In the genomic region with DNA sequence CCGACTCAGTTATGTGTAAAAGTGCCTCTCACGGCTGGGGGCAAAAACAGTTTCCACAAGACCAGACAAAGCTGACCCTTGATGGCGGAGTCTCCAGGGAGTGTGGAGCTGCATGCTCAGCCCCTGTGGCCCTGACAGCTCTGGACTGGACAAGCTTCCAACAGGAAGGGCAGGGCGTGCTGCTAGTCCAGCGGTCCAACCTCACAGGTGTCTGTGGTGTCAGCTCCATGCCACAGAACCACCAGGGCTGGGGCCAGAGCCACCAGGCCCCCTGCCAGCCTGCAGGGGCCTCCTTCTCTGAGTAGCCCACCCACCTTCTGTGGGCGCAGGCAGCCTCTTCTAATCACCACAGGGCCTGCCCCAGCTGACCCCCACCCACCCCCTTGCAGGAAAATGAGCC, we compare ENCODE assay signal across 24 cellular contexts.
DNase-seq lines count a peak whose midpoint lies in the region; ATAC-seq, FAIRE-seq and TF ChIP-seq lines count a peak whose summit lies in the region.
"Had no signal": no experiment of that assay in that cellular context is flagged by ENCODE, and none has a peak within 500 bp of the region (broad histone marks: within the 10 kb centered on the region; RNA-seq: fewer than 3 reads in every experiment).

No MANE protein-coding gene starts in this region.

- no peak for DNase-seq in GM12891 (ENCODE audit: insufficient read length, low spot score)
- no peak for DNase-seq in neuronal stem cell (ENCODE audit: low spot score)
- DNase-seq in mammary epithelial cell: no peak
- no peak for DNase-seq in MCF 10A (ENCODE audit: unreplicated experiment)
- no peak for DNase-seq in NCI-H2196 (lab: John Stamatoyannopoulos, UW; ENCODE audit: unreplicated experiment)
- DNase-seq: CD4-positive, CD25-positive, alpha-beta regulatory T cell; DMS153; GOT3; HCEC 1CT; Karpas-422; NCI-H1092 treated with DMSO at 0.1 percent for 48 hours; NCI-H1436 treated with DMSO at 0.1 percent for 48 hours; NCI-H187 treated with DMSO at 0.1 percent for 48 hours; NCI-H2107; NCI-H526; NCI-H82; NK-92 treated with Interleukin-12 subunit alpha and Interleukin-12 subunit beta, amount 100 ng/mL, for 24 hours; PC-9; SIG-M5 had no signal

- FAIRE-seq in GM12891 (lab: Jason Lieb, UNC): peak; percentile 38
- FAIRE-seq: HepG2 had no signal

- H3K4me3 ChIP-seq in OCI-LY3 (ENCODE audit: low read length) (peak overlapping the region; percentile 55), neuronal stem cell (ENCODE audit: low read length in 2 of 2) (no peak overlapping the region), mammary epithelial cell (replicated peaks in 1 of 3; ENCODE audit: insufficient read depth in 1 of 3, low read depth in 2 of 3, low read length in 3 of 3) (no peak overlapping the region)
- H3K4me3 ChIP-seq: PC-9, SK-N-MC had no signal

- H3K9me3 Mint-ChIP-seq in dendritic cell treated with granulocyte-macrophage colony-stimulating factor and Interleukin-4, amounts not matched to agents 40 ng/mL and 50 ng/mL, for 4 days: no peaks in the 10 kb centered on the region
- H3K9me3 Mint-ChIP-seq in MCF 10A (ENCODE audit: unreplicated experiment): no peaks in the 10 kb centered on the region
- H3K9me3 Mint-ChIP-seq: CD4-positive, CD25-positive, alpha-beta regulatory T cell had no signal

- no peak overlapping the region for H3K9ac ChIP-seq in OCI-LY3 (ENCODE audit: low read length)
- H3K9ac ChIP-seq in neuronal stem cell (ENCODE audit: low read depth, low read length, poor library complexity): no peak overlapping the region
- H3K9ac ChIP-seq in mammary epithelial cell (ENCODE audit: insufficient read depth, low read length): no peak overlapping the region

- H3K27me3 Mint-ChIP-seq in dendritic cell treated with granulocyte-macrophage colony-stimulating factor and Interleukin-4, amounts not matched to agents 40 ng/mL and 50 ng/mL, for 4 days: no peaks in the 10 kb centered on the region
- no peaks in the 10 kb centered on the region for H3K27me3 Mint-ChIP-seq in MCF 10A (ENCODE audit: insufficient read depth, unreplicated experiment)
- H3K27me3 Mint-ChIP-seq: CD4-positive, CD25-positive, alpha-beta regulatory T cell had no signal

- H3K27ac ChIP-seq in OCI-LY3 (ENCODE audit: low read length) (peak overlapping the region; percentile 67), neuronal stem cell (replicated peaks; ENCODE audit: low read length) (no peak overlapping the region), mammary epithelial cell (ENCODE audit: insufficient read depth, low read depth, low read length) (no peak overlapping the region)
- H3K27ac ChIP-seq: PC-9, SK-N-MC had no signal

- in situ Hi-C loops in mammary epithelial cell (cut with MboI; ENCODE audit: low sequenced_read_pairs in 2 of 2): no loop called here

- no CpG with 5 or more reads among the region's 6 CpGs for WGBS in neuronal stem cell (ENCODE audit: extremely low coverage in 2 of 2, insufficient read length in 2 of 2, insufficient replicate concordance in 1 of 2), 2 donors
- WGBS in mammary epithelial cell (ENCODE audit: low coverage, missing lambda C conversion rate): 81% methylated on average over 3 of the region's 6 CpGs

- CTCF ChIA-PET in mammary epithelial cell (lab: Charles Lee; ENCODE audit: low non-redundant PET) (no interaction called here), MCF 10A (lab: Yijun Ruan, JAX) (interaction anchor here (0.5 to 0.6 kb wide), 2 partner anchors 332 to 553 kb away, joined by 3 to 5 read pairs; no protein-coding TSS in a partner anchor)

- H4K20me1 ChIP-seq in OCI-LY3 (ENCODE audit: insufficient read depth, low read length) (peaks cover 32% of the 10 kb centered on the region), mammary epithelial cell (ENCODE audit: insufficient read depth, low read length) (no peaks in the 10 kb centered on the region)

- H3K36me3 ChIP-seq in OCI-LY3 (replicated peaks; ENCODE audit: low read depth, low read length) (peaks cover 5% of the 10 kb centered on the region), neuronal stem cell (replicated peaks in 1 of 2; ENCODE audit: control insufficient read depth in 2 of 2, insufficient read depth in 2 of 2, low read length in 2 of 2) (peaks cover 0 to 1% of the 10 kb centered on the region in 2 donors), mammary epithelial cell (ENCODE audit: insufficient read depth, low read length) (no peaks in the 10 kb centered on the region)

- peak overlapping the region; percentile 5 for H3K27ac Mint-ChIP-seq in dendritic cell treated with granulocyte-macrophage colony-stimulating factor and Interleukin-4, amounts not matched to agents 40 ng/mL and 50 ng/mL, for 4 days
- H3K27ac Mint-ChIP-seq in MCF 10A (ENCODE audit: low read depth, unreplicated experiment): no peak overlapping the region

- no peak for ATAC-seq in HG03457 (IDR thresholded peaks at IDR 0.05; ENCODE audit: unreplicated experiment)
- ATAC-seq: HepG2 had no signal

- no peak overlapping the region for H3K18ac ChIP-seq in neuronal stem cell (ENCODE audit: low read length)

- POLR2A ChIA-PET in MCF 10A (lab: Yijun Ruan, JAX): no interaction called here

- no peak for TF ChIP-seq CTCF in OCI-LY3 (IDR thresholded peaks at IDR 0.05; ENCODE audit: low read depth, low read length)
- TF ChIP-seq CTCF in mammary epithelial cell (conservative IDR thresholded peaks at IDR 0.05 in 1 of 2, IDR thresholded peaks at IDR 0.05 in 1 of 2; ENCODE audit: extremely low read depth in 1 of 2, insufficient read depth in 1 of 2, low read depth in 1 of 2, low read length in 2 of 2): no peak
- no peak for TF ChIP-seq CTCF in MCF 10A (IDR thresholded peaks at IDR 0.05; ENCODE audit: unreplicated experiment)

- H2BK15ac ChIP-seq in neuronal stem cell (ENCODE audit: low read length): no peak overlapping the region

- H3K4ac ChIP-seq in neuronal stem cell (ENCODE audit: low read length): no peak overlapping the region

- peaks cover 10% of the 10 kb centered on the region for H3K79me1 ChIP-seq in neuronal stem cell (ENCODE audit: low read depth, low read length)

- H3K9me3 ChIP-seq in OCI-LY3 (ENCODE audit: insufficient read depth, low read length) (no peaks in the 10 kb centered on the region), neuronal stem cell (replicated peaks in 1 of 2; ENCODE audit: control insufficient read depth in 2 of 2, insufficient read depth in 1 of 2, low read depth in 1 of 2, low read length in 2 of 2) (no peaks in the 10 kb centered on the region), mammary epithelial cell (replicated peaks; ENCODE audit: insufficient read depth, low read length) (no peaks in the 10 kb centered on the region)

- H2BK5ac ChIP-seq in neuronal stem cell (ENCODE audit: low read length): no peak overlapping the region

- intact Hi-C loops in dendritic cell treated with granulocyte-macrophage colony-stimulating factor and Interleukin-4, amounts not matched to agents 40 ng/mL and 50 ng/mL, for 4 days (cut with micrococcal nuclease): loop anchor here (10.0 kb wide), 1 partner anchor 56 kb away; no protein-coding TSS in a partner anchor
- intact Hi-C loops in mammary epithelial cell (cut with micrococcal nuclease) (no loop called here), MCF 10A (cut with micrococcal nuclease) (no loop called here)

- H3K4me2 ChIP-seq in OCI-LY3 (ENCODE audit: low read length) (peak overlapping the region; percentile 86), neuronal stem cell (ENCODE audit: insufficient read depth, low read length, poor library complexity, severe bottlenecking) (no peak overlapping the region), mammary epithelial cell (ENCODE audit: insufficient read depth, low read depth, low read length) (no peak overlapping the region)
- H3K4me2 ChIP-seq: PC-9 had no signal

- TF ChIP-seq POLR2A in GM12891 (IDR thresholded peaks at IDR 0.05; ENCODE audit: low read depth, low read length): no peak

- peaks cover 46% of the 10 kb centered on the region for H3K4me1 Mint-ChIP-seq in dendritic cell treated with granulocyte-macrophage colony-stimulating factor and Interleukin-4, amounts not matched to agents 40 ng/mL and 50 ng/mL, for 4 days (ENCODE audit: low read depth)
- H3K4me1 Mint-ChIP-seq in MCF 10A (ENCODE audit: insufficient read depth, unreplicated experiment): peaks cover 14% of the 10 kb centered on the region

- H3K79me2 ChIP-seq in OCI-LY3 (ENCODE audit: low read length): peaks cover 28% of the 10 kb centered on the region
- peaks cover 9% of the 10 kb centered on the region for H3K79me2 ChIP-seq in mammary epithelial cell (ENCODE audit: insufficient read depth, low read length)

- H3K4me3 Mint-ChIP-seq in dendritic cell treated with granulocyte-macrophage colony-stimulating factor and Interleukin-4, amounts not matched to agents 40 ng/mL and 50 ng/mL, for 4 days: no peak overlapping the region
- no peak overlapping the region for H3K4me3 Mint-ChIP-seq in MCF 10A (ENCODE audit: unreplicated experiment)
- H3K4me3 Mint-ChIP-seq: CD4-positive, CD25-positive, alpha-beta regulatory T cell had no signal

- no peak overlapping the region for H2AK5ac ChIP-seq in neuronal stem cell (ENCODE audit: low read depth, low read length)

- H3K36me3 Mint-ChIP-seq in dendritic cell treated with granulocyte-macrophage colony-stimulating factor and Interleukin-4, amounts not matched to agents 40 ng/mL and 50 ng/mL, for 4 days (ENCODE audit: low read depth): peaks cover 89% of the 10 kb centered on the region
- H3K36me3 Mint-ChIP-seq in MCF 10A (ENCODE audit: insufficient read depth, unreplicated experiment): peaks cover 24% of the 10 kb centered on the region

- H3K14ac ChIP-seq in neuronal stem cell (ENCODE audit: low read length): no peak overlapping the region

- H2BK12ac ChIP-seq in neuronal stem cell (ENCODE audit: low read length): no peak overlapping the region

- H3K23ac ChIP-seq in neuronal stem cell (ENCODE audit: low read depth, low read length, poor library complexity): peak overlapping the region; percentile 16

- H3K27me3 ChIP-seq in OCI-LY3 (ENCODE audit: low read depth, low read length) (no peaks in the 10 kb centered on the region), neuronal stem cell (ENCODE audit: control insufficient read depth in 3 of 3, insufficient read depth in 3 of 3, low read depth in 1 of 3, low read length in 3 of 3) (no peaks in the 10 kb centered on the region), mammary epithelial cell (ENCODE audit: insufficient read depth, low read length) (no peaks in the 10 kb centered on the region)

- H4K91ac ChIP-seq in neuronal stem cell (ENCODE audit: low read depth, low read length, poor library complexity): no peak overlapping the region

- H3K4me1 ChIP-seq in OCI-LY3 (ENCODE audit: low read length) (peaks cover 23% of the 10 kb centered on the region), neuronal stem cell (ENCODE audit: control insufficient read depth in 2 of 2, insufficient read depth in 1 of 2, low read depth in 1 of 2, low read length in 2 of 2) (peaks cover 0 to 2% of the 10 kb centered on the region in 2 donors), mammary epithelial cell (ENCODE audit: insufficient read depth, low read length) (no peaks in the 10 kb centered on the region)

- dilution Hi-C loops in mammary epithelial cell (cut with HindIII; ENCODE audit: low sequenced_read_pairs): no loop called here

- no peak overlapping the region for H4K8ac ChIP-seq in neuronal stem cell (ENCODE audit: low read depth, low read length)

- BruUV-seq in mammary epithelial cell (replicated peaks; lab: Mats Ljungman, UMichigan) (no TSS peak), MCF 10A (replicated peaks; lab: Mats Ljungman, UMichigan) (no TSS peak)

- no peak overlapping the region for H2BK120ac ChIP-seq in neuronal stem cell (ENCODE audit: low read depth, low read length)

- no peak overlapping the region for H2AFZ ChIP-seq in OCI-LY3 (ENCODE audit: low read depth, low read length)
- no peak overlapping the region for H2AFZ ChIP-seq in neuronal stem cell (ENCODE audit: low read length)
- no peak overlapping the region for H2AFZ ChIP-seq in mammary epithelial cell (ENCODE audit: low read depth, low read length)
- H2AFZ ChIP-seq: PC-9 had no signal
